14 cellular contexts compared by ENCODE assay signal in the genomic region with DNA sequence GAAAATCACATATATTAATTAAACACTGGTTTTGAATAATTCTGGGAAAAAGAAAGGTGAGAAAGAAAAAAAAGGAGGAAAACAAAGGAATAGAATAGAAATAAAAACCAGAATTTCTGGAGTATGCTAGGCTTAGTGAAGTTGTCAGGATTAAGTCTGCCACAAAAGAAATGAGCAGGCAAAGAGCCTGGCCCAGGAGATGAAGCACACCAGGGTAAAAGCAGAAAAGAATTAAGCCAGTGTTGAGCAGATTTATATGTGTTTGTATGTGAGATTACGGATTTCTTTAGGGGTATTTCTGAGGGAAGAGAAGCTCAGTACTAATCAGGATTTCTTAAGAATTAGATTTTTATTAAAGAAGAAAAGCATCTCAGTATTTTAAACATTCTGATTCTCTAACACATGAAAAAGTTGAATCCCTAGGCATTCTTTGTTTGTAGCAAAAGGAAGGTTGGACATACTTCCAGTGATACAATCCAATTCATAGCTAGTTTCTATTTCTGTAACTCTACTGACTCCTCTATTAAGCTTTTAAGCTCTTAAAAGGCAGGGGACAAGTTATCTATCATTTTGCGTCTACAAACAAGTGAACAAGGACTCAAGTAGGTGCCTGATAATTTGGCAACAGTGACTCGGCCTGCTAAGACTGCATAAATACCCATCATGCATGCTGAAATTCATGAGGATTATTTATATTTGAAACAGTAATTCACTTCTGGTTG.
DNase-seq lines count a peak whose midpoint lies in the region; ATAC-seq, FAIRE-seq and TF ChIP-seq lines count a peak whose summit lies in the region.
"Had no signal": no experiment of that assay in that cellular context is flagged by ENCODE, and none has a peak within 500 bp of the region (broad histone marks: within the 10 kb centered on the region; RNA-seq: fewer than 3 reads in every experiment).

No MANE protein-coding gene starts in this region.

- dilution Hi-C loops in mammary epithelial cell (cut with HindIII; ENCODE audit: low sequenced_read_pairs) = no loop called here

- H3K4me1 Mint-ChIP-seq in MCF 10A (ENCODE audit: insufficient read depth, unreplicated experiment) = peaks cover 32% of the 10 kb centered on the region
- H3K4me1 Mint-ChIP-seq in osteocyte (ENCODE audit: unreplicated experiment) = peaks cover 64% of the 10 kb centered on the region

- H3K4me1 ChIP-seq in mammary epithelial cell (ENCODE audit: insufficient read depth, low read length) (peaks cover 11% of the 10 kb centered on the region), fibroblast of lung (ENCODE audit: control insufficient read depth, extremely low read depth, insufficient read depth, low read length) (peaks cover 21% of the 10 kb centered on the region), BE2C (peaks cover 30% of the 10 kb centered on the region), small intestine (ENCODE audit: control insufficient read depth in 2 of 2, insufficient read depth in 1 of 2, low read depth in 1 of 2, low read length in 1 of 2) (no peaks in the 10 kb centered on the region)
- H3K4me1 ChIP-seq: Caco-2 had no signal

- in situ Hi-C loops in mammary epithelial cell (cut with MboI; ENCODE audit: low sequenced_read_pairs in 2 of 2) = no loop called here
- in situ Hi-C loops in GM13976 (cut with MboI; ENCODE audit: low sequenced_read_pairs, unreplicated experiment) = no loop called here

- no peak overlapping the region for H3K4me3 ChIP-seq in mammary epithelial cell (replicated peaks in 1 of 3; ENCODE audit: insufficient read depth in 1 of 3, low read depth in 2 of 3, low read length in 3 of 3)
- no peak overlapping the region for H3K4me3 ChIP-seq in fibroblast of lung (replicated peaks in 1 of 4; ENCODE audit: control extremely low read depth in 1 of 4, insufficient read depth in 1 of 4, low read depth in 3 of 4, low read length in 4 of 4)
- no peak overlapping the region for H3K4me3 ChIP-seq in BE2C (ENCODE audit: low read depth, low read length)
- H3K4me3 ChIP-seq in small intestine (ENCODE audit: low read depth in 1 of 2, low read length in 2 of 2) = no peak overlapping the region
- H3K4me3 ChIP-seq: lower lobe of right lung, suprapubic skin had no signal

- TF ChIP-seq CTCF in MCF 10A (IDR thresholded peaks at IDR 0.05; ENCODE audit: unreplicated experiment) = no peak
- TF ChIP-seq CTCF in mammary epithelial cell (conservative IDR thresholded peaks at IDR 0.05 in 1 of 2, IDR thresholded peaks at IDR 0.05 in 1 of 2; ENCODE audit: extremely low read depth in 1 of 2, insufficient read depth in 1 of 2, low read depth in 1 of 2, low read length in 2 of 2) = no peak
- no peak for TF ChIP-seq CTCF in fibroblast of lung (conservative IDR thresholded peaks at IDR 0.05 in 1 of 2, IDR thresholded peaks at IDR 0.05 in 1 of 2; ENCODE audit: low read depth in 1 of 2, low read length in 2 of 2)
- no peak for TF ChIP-seq CTCF in osteocyte (IDR thresholded peaks at IDR 0.05)
- no peak for TF ChIP-seq CTCF in BE2C (IDR thresholded peaks at IDR 0.05; ENCODE audit: low read depth, low read length)
- TF ChIP-seq CTCF in GM13976 (IDR thresholded peaks at IDR 0.05; ENCODE audit: borderline replicate concordance, control extremely low read depth, extremely low read depth, insufficient read depth, missing control alignments) = no peak

- H3K27me3 Mint-ChIP-seq in MCF 10A (ENCODE audit: insufficient read depth, unreplicated experiment) (no peaks in the 10 kb centered on the region), osteocyte (ENCODE audit: unreplicated experiment) (no peaks in the 10 kb centered on the region)
- H3K27me3 Mint-ChIP-seq: activated naive CD8-positive, alpha-beta T cell treated with anti-CD3 and anti-CD28 coated beads for 36 hours had no signal

- H3K79me2 ChIP-seq in mammary epithelial cell (ENCODE audit: insufficient read depth, low read length) (peaks cover 28% of the 10 kb centered on the region), fibroblast of lung (ENCODE audit: control insufficient read depth, insufficient read depth, low read length) (peaks cover 2% of the 10 kb centered on the region)

- H3K4me2 ChIP-seq in mammary epithelial cell (ENCODE audit: insufficient read depth, low read depth, low read length) (no peak overlapping the region), fibroblast of lung (ENCODE audit: extremely low read depth, insufficient read depth, low read length) (peak overlapping the region; percentile 32)

- no peak overlapping the region for H3K9ac ChIP-seq in mammary epithelial cell (ENCODE audit: insufficient read depth, low read length)
- H3K9ac ChIP-seq in fibroblast of lung (ENCODE audit: insufficient read depth, low read length) = no peak overlapping the region

- FAIRE-seq in small intestine (lab: Jason Lieb, UNC) = no peak
- FAIRE-seq: A204.1 had no signal

- no peaks in the 10 kb centered on the region for H3K27me3 ChIP-seq in mammary epithelial cell (ENCODE audit: insufficient read depth, low read length)
- no peaks in the 10 kb centered on the region for H3K27me3 ChIP-seq in fibroblast of lung (ENCODE audit: control insufficient read depth, insufficient read depth, low read length)
- H3K27me3 ChIP-seq in BE2C = no peaks in the 10 kb centered on the region
- H3K27me3 ChIP-seq in small intestine (ENCODE audit: control insufficient read depth in 2 of 2, insufficient read depth in 2 of 2, low read length in 2 of 2) = no peaks in the 10 kb centered on the region
- H3K27me3 ChIP-seq: suprapubic skin had no signal

- POLR2A ChIA-PET in MCF 10A (lab: Yijun Ruan, JAX) = interaction anchor here (0.5 to 3.8 kb wide), 3 partner anchors 12 to 179 kb away, joined by 3 to 28 read pairs (median 4); no protein-coding TSS in a partner anchor

- H3K4me3 Mint-ChIP-seq in MCF 10A (ENCODE audit: unreplicated experiment) (no peak overlapping the region), osteocyte (ENCODE audit: unreplicated experiment) (no peak overlapping the region)
- H3K4me3 Mint-ChIP-seq: activated naive CD8-positive, alpha-beta T cell treated with anti-CD3 and anti-CD28 coated beads for 36 hours had no signal

- peak overlapping the region; percentile 50 for H3K27ac Mint-ChIP-seq in MCF 10A (ENCODE audit: low read depth, unreplicated experiment)
- H3K27ac Mint-ChIP-seq in osteocyte (ENCODE audit: unreplicated experiment) = peak overlapping the region; percentile 86
- H3K27ac Mint-ChIP-seq: activated naive CD8-positive, alpha-beta T cell treated with anti-CD3 and anti-CD28 coated beads for 36 hours had no signal

- WGBS in mammary epithelial cell (ENCODE audit: low coverage, missing lambda C conversion rate) = 95% methylated on average over 3 of the region's 3 CpGs
- 80 to 93% (median 85%) methylated on average over 3 of the region's 3 CpGs for WGBS in small intestine, 3 donors

- intact Hi-C loops in MCF 10A (cut with micrococcal nuclease) (loop anchor here (2.0 kb wide), 1 partner anchor 107 kb away; no protein-coding TSS in a partner anchor), mammary epithelial cell (cut with micrococcal nuclease) (loop anchor here (2.0 to 5.0 kb wide), 3 partner anchors 109 to 463 kb away; no protein-coding TSS in a partner anchor)

- DNase-seq in MCF 10A (ENCODE audit: unreplicated experiment) (no peak), mammary epithelial cell (no peak), fibroblast of lung (ENCODE audit: low read depth in 2 of 2) (no peak), osteocyte (ENCODE audit: extremely low spot score, unreplicated experiment) (no peak), BE2C (no peak), GM13976 (ENCODE audit: low spot score) (no peak), small intestine (no peak)
- DNase-seq: activated naive CD8-positive, alpha-beta T cell treated with anti-CD3 and anti-CD28 coated beads for 36 hours; lower lobe of right lung; NCI-H1048 had no signal

- H3K9me3 ChIP-seq in mammary epithelial cell (replicated peaks; ENCODE audit: insufficient read depth, low read length) (no peaks in the 10 kb centered on the region), fibroblast of lung (ENCODE audit: control insufficient read depth, insufficient read depth, low read depth, low read length) (no peaks in the 10 kb centered on the region), BE2C (no peaks in the 10 kb centered on the region), small intestine (ENCODE audit: control insufficient read depth, low read depth) (no peaks in the 10 kb centered on the region)
- H3K9me3 ChIP-seq: Caco-2, lower lobe of right lung, suprapubic skin had no signal

- peaks cover 19% of the 10 kb centered on the region for H3K36me3 Mint-ChIP-seq in MCF 10A (ENCODE audit: insufficient read depth, unreplicated experiment)
- H3K36me3 Mint-ChIP-seq in osteocyte (ENCODE audit: unreplicated experiment) = peaks cover 2% of the 10 kb centered on the region

- H3K27ac ChIP-seq in mammary epithelial cell (ENCODE audit: insufficient read depth, low read depth, low read length) = no peak overlapping the region
- no peak overlapping the region for H3K27ac ChIP-seq in fibroblast of lung (ENCODE audit: insufficient read depth, low read length)
- no peak overlapping the region for H3K27ac ChIP-seq in small intestine (ENCODE audit: low read depth in 1 of 2, low read length in 1 of 2)
- H3K27ac ChIP-seq: lower lobe of right lung, suprapubic skin had no signal

- ATAC-seq in GM21825 (IDR thresholded peaks at IDR 0.05; ENCODE audit: unreplicated experiment) = no peak

- H4K20me1 ChIP-seq in mammary epithelial cell (ENCODE audit: insufficient read depth, low read length) (no peaks in the 10 kb centered on the region), fibroblast of lung (ENCODE audit: control insufficient read depth, extremely low read depth, insufficient read depth, low read length) (no peaks in the 10 kb centered on the region)

- no peak overlapping the region for H2AFZ ChIP-seq in mammary epithelial cell (ENCODE audit: low read depth, low read length)
- H2AFZ ChIP-seq in fibroblast of lung (ENCODE audit: low read length) = no peak overlapping the region

- H3K9me3 Mint-ChIP-seq in MCF 10A (ENCODE audit: unreplicated experiment) (no peaks in the 10 kb centered on the region), osteocyte (ENCODE audit: unreplicated experiment) (no peaks in the 10 kb centered on the region)
- H3K9me3 Mint-ChIP-seq: activated naive CD8-positive, alpha-beta T cell treated with anti-CD3 and anti-CD28 coated beads for 36 hours had no signal

- BruUV-seq in MCF 10A (replicated peaks; lab: Mats Ljungman, UMichigan) (no TSS peak), mammary epithelial cell (replicated peaks; lab: Mats Ljungman, UMichigan) (no TSS peak)

- CTCF ChIA-PET in MCF 10A (lab: Yijun Ruan, JAX) = interaction anchor here (0.6 to 2.1 kb wide), 11 partner anchors 9 to 475 kb away, joined by 3 to 6 read pairs (median 3); no protein-coding TSS in a partner anchor
- CTCF ChIA-PET in mammary epithelial cell (lab: Charles Lee; ENCODE audit: low non-redundant PET) = interaction anchor here (0.6 kb wide), 1 partner anchor 115 kb away, joined by 6 read pairs; no protein-coding TSS in a partner anchor

- H3K36me3 ChIP-seq in mammary epithelial cell (ENCODE audit: insufficient read depth, low read length) = no peaks in the 10 kb centered on the region
- H3K36me3 ChIP-seq in fibroblast of lung (ENCODE audit: control insufficient read depth, insufficient read depth, low read length) = no peaks in the 10 kb centered on the region
- H3K36me3 ChIP-seq in BE2C = peaks cover 5% of the 10 kb centered on the region; the same call in 1 of the 2 replicates
- H3K36me3 ChIP-seq in small intestine (ENCODE audit: control insufficient read depth in 2 of 2, insufficient read depth in 2 of 2, low read length in 2 of 2) = no peaks in the 10 kb centered on the region
- H3K36me3 ChIP-seq: lower lobe of right lung, suprapubic skin had no signal
